In the genomic region with DNA sequence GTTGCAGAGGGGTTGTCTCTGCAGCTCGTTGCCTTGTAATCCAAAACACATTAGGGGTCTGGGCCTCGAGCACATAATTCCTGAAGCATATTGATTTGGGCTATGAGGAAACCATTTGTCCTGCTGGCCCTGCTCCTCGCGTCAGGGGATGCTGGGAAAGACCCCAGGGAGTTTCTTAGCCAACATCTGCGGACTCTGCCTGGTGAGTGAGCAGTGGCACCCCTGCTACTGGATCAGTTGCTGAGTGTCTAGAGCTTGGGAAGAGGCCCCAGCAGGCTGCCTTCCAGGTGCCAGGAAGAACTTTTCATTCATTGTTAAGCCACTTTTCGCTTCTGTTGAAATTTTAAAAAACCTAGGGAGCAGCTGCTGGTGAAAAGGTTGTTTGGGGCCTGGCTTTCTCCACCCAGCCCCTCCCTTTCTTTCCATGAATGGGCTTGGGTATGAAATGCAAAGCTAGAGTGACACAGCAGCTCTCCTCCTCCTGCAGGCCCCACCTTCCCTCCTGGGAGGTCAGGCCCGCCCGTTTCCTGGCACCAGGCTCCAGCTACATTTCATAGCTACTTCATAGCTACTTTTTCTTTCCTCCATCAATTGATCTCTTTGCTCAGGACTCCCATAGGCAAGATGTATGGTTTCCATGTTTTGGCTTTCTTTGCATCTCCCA, we compare ENCODE assay signal across 9 cellular contexts. TPM values are rescaled to one million over a fixed set of nuclear protein-coding genes. Genes with fewer than 3 reads are reported as not detected.
DNase-seq lines count a peak whose midpoint lies in the region; ATAC-seq, FAIRE-seq and TF ChIP-seq lines count a peak whose summit lies in the region.
"Had no signal": no experiment of that assay in that cellular context is flagged by ENCODE, and none has a peak within 500 bp of the region (broad histone marks: within the 10 kb centered on the region; RNA-seq: fewer than 3 reads in every experiment).

No MANE protein-coding gene starts in this region.

- no peak overlapping the region for H2BK15ac ChIP-seq in mesenchymal stem cell (ENCODE audit: low read depth, poor library complexity, severe bottlenecking)

- intact Hi-C loops in K562 (cut with micrococcal nuclease) = loop anchor here (5.0 kb wide), 1 partner anchor 383 kb away; no protein-coding TSS in a partner anchor

- peaks cover 50% of the 10 kb centered on the region for H3K36me3 ChIP-seq in MG63
- peaks cover 99% of the 10 kb centered on the region for H3K36me3 ChIP-seq in K562 (ENCODE audit: control insufficient read depth, insufficient read depth, low read length)
- H3K36me3 ChIP-seq in mesenchymal stem cell (ENCODE audit: control insufficient read depth in 1 of 2, insufficient read depth in 2 of 2, low read depth in 1 of 2, low read length in 2 of 2) = peaks cover 49 to 87% of the 10 kb centered on the region in 2 experiments

- POLR2A ChIA-PET in K562 (lab: Yijun Ruan, JAX) = interaction anchor here (0.6 to 3.2 kb wide), 19 partner anchors 9 to 992 kb away, joined by 3 to 14 read pairs (median 4); a partner anchor contains a TSS

- ATAC-seq in K562 (peak; percentile 88), HG02623 (IDR thresholded peaks at IDR 0.05; ENCODE audit: unreplicated experiment) (no peak)

- H3K79me1 ChIP-seq in mesenchymal stem cell (replicated peaks; ENCODE audit: low read length, poor library complexity, severe bottlenecking) = peaks cover 21% of the 10 kb centered on the region

- FAIRE-seq in K562 (lab: Jason Lieb, UNC) = peak; percentile 85

- no peak overlapping the region for H2AFZ ChIP-seq in K562 (ENCODE audit: low read depth, low read length)
- no peak overlapping the region for H2AFZ ChIP-seq in mesenchymal stem cell (ENCODE audit: low read depth, low read length)

- CTCF ChIA-PET in K562 (lab: Yijun Ruan, JAX; ENCODE audit: low intra/inter-chr PET ratio) = interaction anchor here (1.0 kb wide), 1 partner anchor 152 kb away, joined by 10 read pairs; no protein-coding TSS in a partner anchor

- H3K79me2 ChIP-seq in K562 (ENCODE audit: control insufficient read depth, insufficient read depth, low read length) = no peaks in the 10 kb centered on the region

- TF ChIP-seq EP300 in K562 (IDR thresholded peaks at IDR 0.05; ENCODE audit: low read length) = no peak

- H3K27me3 ChIP-seq in MG63 (no peaks in the 10 kb centered on the region), K562 (ENCODE audit: control insufficient read depth in 2 of 2, insufficient read depth in 2 of 2, low read length in 2 of 2) (no peaks in the 10 kb centered on the region), mesenchymal stem cell (ENCODE audit: control insufficient read depth in 1 of 2, insufficient read depth in 1 of 2, low read length in 2 of 2) (no peaks in the 10 kb centered on the region)

- H3K27ac ChIP-seq in K562 (ENCODE audit: extremely low read depth, low read depth, low read length) (peak overlapping the region; percentile 65; the same call in 2 of the 3 replicates), mesenchymal stem cell (ENCODE audit: low read length, poor library complexity, severe bottlenecking) (no peak overlapping the region)

- H3K4me3 ChIP-seq in MG63 = no peak overlapping the region
- no peak overlapping the region for H3K4me3 ChIP-seq in K562
- H3K4me3 ChIP-seq in mesenchymal stem cell (ENCODE audit: insufficient read depth in 1 of 2, low read depth in 1 of 2, low read length in 2 of 2) = peak overlapping the region in 1 of 2 experiments; percentile 15

- 67% methylated on average over 8 of the region's 8 CpGs for WGBS in K562 (ENCODE audit: insufficient coverage, low coverage, missing lambda C conversion rate)
- 79% methylated on average over 8 of the region's 8 CpGs for WGBS in mesenchymal stem cell

- H3K23ac ChIP-seq in mesenchymal stem cell (ENCODE audit: low read length in 2 of 2) = no peak overlapping the region

- no peak overlapping the region for H3K18ac ChIP-seq in mesenchymal stem cell (ENCODE audit: low read depth in 1 of 2, low read length in 2 of 2)

- H4K8ac ChIP-seq in mesenchymal stem cell (ENCODE audit: low read length) = peak overlapping the region; percentile 67

- no peaks in the 10 kb centered on the region for H3K9me1 ChIP-seq in K562 (ENCODE audit: control insufficient read depth, insufficient read depth, low read length)

- TF ChIP-seq POLR2A in K562 (conservative IDR thresholded peaks at IDR 0.05) = no peak

- BruUV-seq in K562 (replicated peaks; lab: Mats Ljungman, UMichigan) = no TSS peak

- DNase-seq in EH (ENCODE audit: low read depth) (peak; percentile 62), MG63 (peak; percentile 49), K562 (ENCODE audit: extremely low read depth in 1 of 4, low spot score in 3 of 4) (peak; percentile 65 to 86 (median 71)), mesenchymal stem cell (no peak), putamen (ENCODE audit: low spot score) (no peak), cerebellar nuclear complex (lab: John Stamatoyannopoulos, UW) (no peak)
- no peak for DNase-seq in stimulated activated naive CD4-positive, alpha-beta T cell (lab: John Stamatoyannopoulos, UW)
- DNase-seq: occipital lobe had no signal

- peak overlapping the region in 1 of 2 experiments; percentile 74; a peak in 1 of 4 replicates for H3K9ac ChIP-seq in K562 (ENCODE audit: insufficient read depth in 1 of 2, low read depth in 2 of 2, low read length in 2 of 2)
- peak overlapping the region; percentile 27 for H3K9ac ChIP-seq in mesenchymal stem cell (ENCODE audit: low read length)

- H3K4ac ChIP-seq in mesenchymal stem cell (ENCODE audit: low read depth in 1 of 2, low read length in 2 of 2) = no peak overlapping the region

- H3K4me2 ChIP-seq in K562 (ENCODE audit: insufficient read depth, low read length) = peak overlapping the region; percentile 13; the same call in 1 of the 2 replicates
- no peak overlapping the region for H3K4me2 ChIP-seq in mesenchymal stem cell (ENCODE audit: low read length, poor library complexity, severe bottlenecking)

- peaks cover 15% of the 10 kb centered on the region; the same call in 1 of the 2 replicates for H4K20me1 ChIP-seq in K562 (replicated peaks; ENCODE audit: control insufficient read depth, insufficient read depth, low read length)

- no peak for TF ChIP-seq RAD21 in K562 (CRISPR knock-in tag; conservative IDR thresholded peaks at IDR 0.05 in 1 of 2, IDR thresholded peaks at IDR 0.05 in 1 of 2)

- H3K9me3 ChIP-seq in MG63 (no peaks in the 10 kb centered on the region), K562 (replicated peaks; ENCODE audit: control insufficient read depth, insufficient read depth, low read depth, low read length) (no peaks in the 10 kb centered on the region), mesenchymal stem cell (ENCODE audit: control insufficient read depth, low read length) (no peaks in the 10 kb centered on the region)

- TF ChIP-seq CTCF in K562 (IDR thresholded peaks at IDR 0.05 in 2 of 3, conservative IDR thresholded peaks at IDR 0.05 in 1 of 3; ENCODE audit: insufficient read depth in 2 of 3, low read depth in 1 of 3, low read length in 3 of 3) = no peak

- H2AK5ac ChIP-seq in mesenchymal stem cell (ENCODE audit: low read length, severe bottlenecking) = no peak overlapping the region

- H2BK120ac ChIP-seq in mesenchymal stem cell (ENCODE audit: low read depth, low read length) = no peak overlapping the region

- H3K14ac ChIP-seq in mesenchymal stem cell (ENCODE audit: low read length in 2 of 2) = no peak overlapping the region

- in situ Hi-C loops in K562 (cut with MboI) = loop anchor here (5.0 kb wide), 1 partner anchor 143 kb away; no protein-coding TSS in a partner anchor

- H4K91ac ChIP-seq in mesenchymal stem cell (ENCODE audit: low read length) = no peak overlapping the region

- peaks cover 12 to 17% of the 10 kb centered on the region in 2 experiments; a peak in 4 of 5 replicates for H3K4me1 ChIP-seq in K562 (replicated peaks in 1 of 2; ENCODE audit: control insufficient read depth in 2 of 2, insufficient read depth in 2 of 2, low read length in 2 of 2)
- peaks cover 2% of the 10 kb centered on the region for H3K4me1 ChIP-seq in mesenchymal stem cell (ENCODE audit: control insufficient read depth, insufficient read depth, low read depth, low read length)

- H2BK5ac ChIP-seq in mesenchymal stem cell (ENCODE audit: low read depth, low read length, poor library complexity, severe bottlenecking) = no peak overlapping the region

- H2BK12ac ChIP-seq in mesenchymal stem cell (ENCODE audit: low read length in 2 of 2) = no peak overlapping the region

TF ChIP-seq in K562, 482 proteins besides CTCF, POLR2A, EP300 and RAD21 (continues in another document):
- TF ChIP-seq C11orf30 (IDR thresholded peaks at IDR 0.05; ENCODE audit: low read depth) (peak; percentile 86), MED1 (CRISPR knock-in tag; IDR thresholded peaks at IDR 0.05; ENCODE audit: borderline replicate concordance) (no peak), ZNF143 (CRISPR knock-in tag; IDR thresholded peaks at IDR 0.05) (no peak)

RNA-seq across cellular contexts. Expression of a gene that starts 26.8 kb away (rescaled TPM):
- total RNA-seq in MG63 (2014; rRNA removed; shearing (Covaris generic); ENCODE audit: low replicate concordance) = not detected in 2 replicates
- total RNA-seq in K562 (2011; cell fraction: chromatin; rRNA removed; ENCODE audit: low replicate concordance) = not detected in 2 replicates
- total RNA-seq in K562 (2011; cell fraction: nucleolus; rRNA removed) = not detected in 2 replicates
- not detected in 2 replicates for total RNA-seq in K562 (2011; cell fraction: nucleoplasm; rRNA removed)
- total RNA-seq in K562 (2014; rRNA removed) (not detected in 2 replicates), K562 (2014; rRNA removed; fragmentation: Illumina TruSeq; extraction: Trizol) (not detected in 2 replicates), K562 (2015; rRNA removed; fragmentation: Illumina TruSeq; extraction: Trizol) (not detected in 2 replicates), K562 (2021) (not detected in 2 replicates)
- polyA plus RNA-seq in K562 (2011; rRNA removed) (not detected in 2 replicates), K562 (2014; fragmentation: Illumina TruSeq; extraction: Trizol) (not detected in 2 replicates), K562 (2014; fragmentation: Nextera tagmentation; extraction: Ambion mirVana) (not detected), K562 (2014; rRNA removed) (not detected in 2 replicates)
- not detected in 2 replicates for polyA plus RNA-seq in K562 (2011; cell fraction: cytosol; rRNA removed)
- polyA plus RNA-seq in K562 (2011; cell fraction: nucleus; rRNA removed) = not detected in 2 replicates
- 0.20 and 0.22 TPM in 2 replicates for polyA plus RNA-seq in K562 (2012)
- polyA minus RNA-seq in K562 (2011; rRNA and poly(A)+ RNA removed) = not detected in 2 replicates
- not detected in 2 replicates for polyA minus RNA-seq in K562 (2011; cell fraction: cytosol; rRNA and poly(A)+ RNA removed)
- not detected in 2 replicates for polyA minus RNA-seq in K562 (2011; cell fraction: nucleus; rRNA and poly(A)+ RNA removed)
- polyA plus RNA-seq in mesenchymal stem cell (2013, experiment 1 of 2) = not detected
- polyA plus RNA-seq in mesenchymal stem cell (2013, experiment 2 of 2) = 0.01 TPM

Comparison
In these comparisons a context has a peak if more than half of its experiments do, and no peak if none do; other contexts are left out.
1. DNase-seq: peak in EH (single experiment), MG63 (single experiment) and K562 (4 of 4); none in mesenchymal stem cell (single experiment), putamen (single experiment), stimulated activated naive CD4-positive, alpha-beta T cell (0 of 6) and cerebellar nuclear complex (0 of 2).